ENCODE assay signal across 1 cellular context in genomic region chr6:2919401-2919800, GRCh38.
A peak's percentile ranks its signal among the peaks of the same experiment; 100 is the strongest.
TF ChIP-seq lines count a peak whose summit lies in the region.

No MANE protein-coding gene starts in this region.

TF ChIP-seq in GM12878, 131 proteins besides CTCF, POLR2A, EP300 and RAD21:
- TF ChIP-seq KLF5 (IDR thresholded peaks at IDR 0.05; ENCODE audit: partially characterized antibody) (no peak), MYC (IDR thresholded peaks at IDR 0.05; ENCODE audit: insufficient read depth, insufficient read length, insufficient replicate concordance, low read length, severe bottlenecking) (no peak), TARDBP (IDR thresholded peaks at IDR 0.05; ENCODE audit: borderline replicate concordance) (no peak), IKZF1 (conservative IDR thresholded peaks at IDR 0.05) (peak; percentile 28; the same call in 1 of the 2 replicates)
